9 cellular contexts compared by ENCODE assay signal in genomic region chr2:241762933-241763369, GRCh38. TPM values are rescaled to one million over a fixed set of nuclear protein-coding genes. Genes with fewer than 3 reads are reported as not detected.
A peak's percentile ranks its signal among the peaks of the same experiment; 100 is the strongest.
DNase-seq lines count a peak whose midpoint lies in the region; ATAC-seq, FAIRE-seq and TF ChIP-seq lines count a peak whose summit lies in the region.
"Had no signal": no experiment of that assay in that cellular context is flagged by ENCODE, and none has a peak within 500 bp of the region (broad histone marks: within the 10 kb centered on the region; RNA-seq: fewer than 3 reads in every experiment).

No MANE protein-coding gene starts in this region.

- H3K27me3 ChIP-seq in brain microvascular endothelial cell (replicated peaks): no peaks in the 10 kb centered on the region

- peak overlapping the region; percentile 51 for H3K4me3 Mint-ChIP-seq in T-helper 2 cell treated with Interferon-gamma antibody and Interleukin-4, amounts not matched to agents 5 μg/mL and 100 μg/mL, for 36 hours
- H3K4me3 Mint-ChIP-seq in brain: no peak overlapping the region

- H3K36me3 Mint-ChIP-seq in T-helper 2 cell treated with Interferon-gamma antibody and Interleukin-4, amounts not matched to agents 5 μg/mL and 100 μg/mL, for 36 hours (ENCODE audit: low read depth): peaks cover 17% of the 10 kb centered on the region
- peaks cover 34% of the 10 kb centered on the region for H3K36me3 Mint-ChIP-seq in brain

- peak; percentile 35 for DNase-seq in T-helper 2 cell treated with Interferon-gamma antibody and Interleukin-4, amounts not matched to agents 5 μg/mL and 100 μg/mL, for 36 hours (ENCODE audit: low spot score)
- DNase-seq in stimulated activated CD8-positive, alpha-beta memory T cell treated with anti-CD3 and anti-CD28 coated beads, Interleukin-12 subunit alpha, Interleukin-12 subunit beta, amount 100 ng/mL, for 1 hour (ENCODE audit: low read depth): peak; percentile 56
- DNase-seq in brain microvascular endothelial cell (no peak), kidney (no peak), inferior parietal cortex (ENCODE audit: extremely low spot score) (no peak)

- TF ChIP-seq CTCF in brain (conservative IDR thresholded peaks at IDR 0.05): no peak
- no peak for TF ChIP-seq CTCF in brain microvascular endothelial cell (IDR thresholded peaks at IDR 0.05; ENCODE audit: low read depth, low read length, missing control alignments)
- TF ChIP-seq CTCF in kidney (IDR thresholded peaks at IDR 0.05; ENCODE audit: borderline replicate concordance, extremely low read depth, insufficient read depth): no peak

- H3K9me3 ChIP-seq in kidney (ENCODE audit: control insufficient read depth in 1 of 2, low read length in 2 of 2): no peaks in the 10 kb centered on the region
- H3K9me3 ChIP-seq: thoracic aorta had no signal

- peaks cover 0 to 7% of the 10 kb centered on the region in 2 donors for H3K4me1 ChIP-seq in kidney (ENCODE audit: control insufficient read depth in 1 of 2, insufficient read depth in 1 of 2, low read depth in 1 of 2, low read length in 2 of 2)

- no peak overlapping the region for H3K27ac ChIP-seq in brain microvascular endothelial cell
- H3K27ac ChIP-seq in kidney (ENCODE audit: low read depth in 2 of 2, low read length in 2 of 2): no peak overlapping the region
- H3K27ac ChIP-seq: thoracic aorta had no signal

- FAIRE-seq in kidney (lab: Jason Lieb, UNC): no peak

- no peaks in the 10 kb centered on the region for H3K27me3 Mint-ChIP-seq in T-helper 2 cell treated with Interferon-gamma antibody and Interleukin-4, amounts not matched to agents 5 μg/mL and 100 μg/mL, for 36 hours (ENCODE audit: low read depth)
- H3K27me3 Mint-ChIP-seq in brain: no peaks in the 10 kb centered on the region

- H3K36me3 ChIP-seq in brain microvascular endothelial cell (replicated peaks): no peaks in the 10 kb centered on the region
- H3K36me3 ChIP-seq in kidney (ENCODE audit: control insufficient read depth in 1 of 2, insufficient read depth in 2 of 2, low read length in 2 of 2): peaks cover 2 to 21% of the 10 kb centered on the region in 2 donors

- no peak overlapping the region for H3K4me3 ChIP-seq in brain microvascular endothelial cell (ENCODE audit: low read depth, low read length)
- no peak overlapping the region for H3K4me3 ChIP-seq in kidney (ENCODE audit: low read length in 2 of 2)
- H3K4me3 ChIP-seq: thoracic aorta had no signal

- H3K9ac ChIP-seq in kidney (ENCODE audit: low read length in 2 of 2): no peak overlapping the region

- intact Hi-C loops in kidney (cut with DNase I): no loop called here

- in situ Hi-C loops in brain microvascular endothelial cell (cut with HindIII; ENCODE audit: low pct_ligation_motif_present, low sequenced_read_pairs): no loop called here

- peaks cover 13% of the 10 kb centered on the region for H3K4me1 Mint-ChIP-seq in T-helper 2 cell treated with Interferon-gamma antibody and Interleukin-4, amounts not matched to agents 5 μg/mL and 100 μg/mL, for 36 hours (ENCODE audit: low read depth)
- peaks cover 21% of the 10 kb centered on the region for H3K4me1 Mint-ChIP-seq in brain

- H3K9me3 Mint-ChIP-seq in T-helper 2 cell treated with Interferon-gamma antibody and Interleukin-4, amounts not matched to agents 5 μg/mL and 100 μg/mL, for 36 hours: no peaks in the 10 kb centered on the region
- H3K9me3 Mint-ChIP-seq in brain: peaks cover 0 to 10% (median 6%) of the 10 kb centered on the region in 5 experiments

- H3K27ac Mint-ChIP-seq in T-helper 2 cell treated with Interferon-gamma antibody and Interleukin-4, amounts not matched to agents 5 μg/mL and 100 μg/mL, for 36 hours: peak overlapping the region; percentile 62
- H3K27ac Mint-ChIP-seq in brain: peak overlapping the region in 3 of 5 experiments; percentile 2 to 63 (median 6)

- ATAC-seq in GM21423 (IDR thresholded peaks at IDR 0.05; ENCODE audit: unreplicated experiment): peak; percentile 74
- ATAC-seq in GM21723 (IDR thresholded peaks at IDR 0.05; ENCODE audit: unreplicated experiment): no peak

RNA-seq across cellular contexts. Expression of gene GAL3ST2, which starts 13.7 kb away (rescaled TPM):
- polyA plus RNA-seq in brain (ENCODE audit: insufficient read depth, low read depth, low replicate concordance): not detected
- 0.19 TPM for total RNA-seq in kidney
- 0.39 TPM for polyA plus RNA-seq in kidney (ENCODE audit: insufficient read depth, low read depth, low replicate concordance)

RNA-seq across cellular contexts. Expression of gene D2HGDH, which starts 28.5 kb away (rescaled TPM):
- polyA plus RNA-seq in brain (ENCODE audit: insufficient read depth, low read depth, low replicate concordance) (5.2 TPM), kidney (ENCODE audit: insufficient read depth, low read depth, low replicate concordance) (49.3 TPM)
- total RNA-seq in kidney: 37.0 TPM

RNA-seq across cellular contexts. Expression of gene NEU4, which starts 46.0 kb away (rescaled TPM):
- polyA plus RNA-seq in brain (ENCODE audit: insufficient read depth, low read depth, low replicate concordance) (4.4 TPM), kidney (ENCODE audit: insufficient read depth, low read depth, low replicate concordance) (2.8 TPM)
- total RNA-seq in kidney: 0.76 TPM

Comparison
In these comparisons a context has a peak if more than half of its experiments do, and no peak if none do; other contexts are left out.
1. DNase-seq: peak in T-helper 2 cell treated with Interferon-gamma antibody and Interleukin-4, amounts not matched to agents 5 μg/mL and 100 μg/mL, for 36 hours (single experiment) and stimulated activated CD8-positive, alpha-beta memory T cell treated with anti-CD3 and anti-CD28 coated beads, Interleukin-12 subunit alpha, Interleukin-12 subunit beta, amount 100 ng/mL, for 1 hour (single experiment); none in brain microvascular endothelial cell (single experiment), kidney (single experiment) and inferior parietal cortex (single experiment).